Comparison of ENCODE assay signal across 20 cellular contexts in genomic region chr4:13903061-13903460, GRCh38.
"Had no signal": no experiment of that assay in that cellular context is flagged by ENCODE, and none has a peak within 500 bp of the region (broad histone marks: within the 10 kb centered on the region; RNA-seq: fewer than 3 reads in every experiment).

No MANE protein-coding gene starts in this region.

- H3K4me3 ChIP-seq: coronary artery, esophagus squamous epithelium, gastrocnemius medialis, heart right ventricle, sigmoid colon, skin epidermis, thoracic aorta, transverse colon had no signal

- H3K27ac ChIP-seq: coronary artery, esophagus squamous epithelium, gastrocnemius medialis, heart right ventricle, sigmoid colon, skin epidermis, thoracic aorta, transverse colon had no signal

- H3K9me3 Mint-ChIP-seq: nephron; stimulated activated naive B cell treated with anti-CD40 and anti-IgM and Interleukin-4, amounts not matched to agents 10 μg/mL and 1 μg/mL and 100 μg/mL, for 72 hours; stimulated activated naive CD8-positive, alpha-beta T cell treated with anti-CD3 and anti-CD28 coated beads, Interleukin-15, amount 100 ng/mL, for 72 hours had no signal

- FAIRE-seq: islet of Langerhans had no signal

- DNase-seq: central memory CD4-positive, alpha-beta T cell; effector CD8-positive, alpha-beta T cell; esophagus squamous epithelium; gastrocnemius medialis; heart right ventricle; hypothalamus; mammary epithelial cell; occipital lobe; sigmoid colon; stimulated activated CD4-positive, alpha-beta T cell treated with anti-CD3 and anti-CD28 coated beads, Interleukin-2, amount 100 ng/mL, for 24 hours; stimulated activated CD4-positive, alpha-beta T cell treated with anti-CD3 and anti-CD28 coated beads, Interleukin-4, amount 100 ng/mL, for 4 hours; stimulated activated naive B cell treated with anti-CD40 and anti-IgM and Interleukin-4, amounts not matched to agents 10 μg/mL and 1 μg/mL and 100 μg/mL, for 72 hours; stimulated activated naive CD8-positive, alpha-beta T cell treated with anti-CD3 and anti-CD28 coated beads, Interleukin-15, amount 100 ng/mL, for 72 hours; transverse colon had no signal

- ATAC-seq: gastrocnemius medialis; heart right ventricle; left lobe of liver; stimulated activated naive B cell treated with anti-CD40 and anti-IgM and Interleukin-4, amounts not matched to agents 10 μg/mL and 1 μg/mL and 100 μg/mL, for 72 hours; stimulated activated naive CD8-positive, alpha-beta T cell treated with anti-CD3 and anti-CD28 coated beads, Interleukin-15, amount 100 ng/mL, for 72 hours had no signal

- H3K36me3 Mint-ChIP-seq: stimulated activated naive B cell treated with anti-CD40 and anti-IgM and Interleukin-4, amounts not matched to agents 10 μg/mL and 1 μg/mL and 100 μg/mL, for 72 hours had no signal

- H3K27me3 ChIP-seq: esophagus squamous epithelium, gastrocnemius medialis, heart right ventricle, sigmoid colon, transverse colon had no signal

- H3K4me1 ChIP-seq: gastrocnemius medialis, transverse colon had no signal

- H3K9me3 ChIP-seq: esophagus squamous epithelium, gastrocnemius medialis, heart right ventricle, sigmoid colon, thoracic aorta, transverse colon had no signal

- H3K4me3 Mint-ChIP-seq: nephron; stimulated activated naive B cell treated with anti-CD40 and anti-IgM and Interleukin-4, amounts not matched to agents 10 μg/mL and 1 μg/mL and 100 μg/mL, for 72 hours; stimulated activated naive CD8-positive, alpha-beta T cell treated with anti-CD3 and anti-CD28 coated beads, Interleukin-15, amount 100 ng/mL, for 72 hours had no signal

- H3K27me3 Mint-ChIP-seq: stimulated activated naive B cell treated with anti-CD40 and anti-IgM and Interleukin-4, amounts not matched to agents 10 μg/mL and 1 μg/mL and 100 μg/mL, for 72 hours; stimulated activated naive CD8-positive, alpha-beta T cell treated with anti-CD3 and anti-CD28 coated beads, Interleukin-15, amount 100 ng/mL, for 72 hours had no signal

- H3K27ac Mint-ChIP-seq: stimulated activated naive B cell treated with anti-CD40 and anti-IgM and Interleukin-4, amounts not matched to agents 10 μg/mL and 1 μg/mL and 100 μg/mL, for 72 hours; stimulated activated naive CD8-positive, alpha-beta T cell treated with anti-CD3 and anti-CD28 coated beads, Interleukin-15, amount 100 ng/mL, for 72 hours had no signal

- H3K36me3 ChIP-seq: esophagus squamous epithelium, gastrocnemius medialis, heart right ventricle, sigmoid colon, thoracic aorta, transverse colon had no signal

- H3K4me1 Mint-ChIP-seq: stimulated activated naive B cell treated with anti-CD40 and anti-IgM and Interleukin-4, amounts not matched to agents 10 μg/mL and 1 μg/mL and 100 μg/mL, for 72 hours; stimulated activated naive CD8-positive, alpha-beta T cell treated with anti-CD3 and anti-CD28 coated beads, Interleukin-15, amount 100 ng/mL, for 72 hours had no signal
